ENCODE assay signal across 8 cellular contexts in genomic region chr17:72726936-72727335, GRCh38.
DNase-seq lines count a peak whose midpoint lies in the region; ATAC-seq and TF ChIP-seq lines count a peak whose summit lies in the region.

No MANE protein-coding gene starts in this region.

- H3K27ac ChIP-seq in mesenchymal stem cell (ENCODE audit: low read length, poor library complexity, severe bottlenecking) (peak overlapping the region; percentile 47), osteoblast (ENCODE audit: low read depth, low read length) (no peak overlapping the region)

- no peak overlapping the region for H3K9ac ChIP-seq in mesenchymal stem cell (ENCODE audit: low read length)

- ATAC-seq in GM21381 (IDR thresholded peaks at IDR 0.05; ENCODE audit: unreplicated experiment) (peak; percentile 93), HG03575 (IDR thresholded peaks at IDR 0.05; ENCODE audit: extremely low read depth, insufficient number of reproducible peaks, low FRiP score, unreplicated experiment) (peak; percentile 77)

- H3K23ac ChIP-seq in mesenchymal stem cell (ENCODE audit: low read length in 2 of 2): peak overlapping the region in 1 of 2 experiments; percentile 16

- H3K9me3 ChIP-seq in mesenchymal stem cell (ENCODE audit: control insufficient read depth, low read length): no peaks in the 10 kb centered on the region
- H3K9me3 ChIP-seq in osteoblast (ENCODE audit: low read depth, low read length): no peaks in the 10 kb centered on the region

- H3K4ac ChIP-seq in mesenchymal stem cell (ENCODE audit: low read depth in 1 of 2, low read length in 2 of 2): no peak overlapping the region

- peak overlapping the region; percentile 96 for H3K27ac Mint-ChIP-seq in activated CD4-positive, alpha-beta T cell treated with anti-CD3 and anti-CD28 coated beads, Interleukin-2, amount 10 ng/mL, durations not matched to agents 24 days and 14 days

- H3K79me1 ChIP-seq in mesenchymal stem cell (replicated peaks; ENCODE audit: low read length, poor library complexity, severe bottlenecking): no peaks in the 10 kb centered on the region

- H3K36me3 Mint-ChIP-seq in activated CD4-positive, alpha-beta T cell treated with anti-CD3 and anti-CD28 coated beads, Interleukin-2, amount 10 ng/mL, durations not matched to agents 24 days and 14 days (ENCODE audit: low read depth): peaks cover 2% of the 10 kb centered on the region

- TF ChIP-seq CTCF in osteoblast (IDR thresholded peaks at IDR 0.05; ENCODE audit: extremely low read depth, low read depth, low read length): no peak

- H4K91ac ChIP-seq in mesenchymal stem cell (ENCODE audit: low read length): no peak overlapping the region

- H4K8ac ChIP-seq in mesenchymal stem cell (ENCODE audit: low read length): peak overlapping the region; percentile 73

- H3K36me3 ChIP-seq in mesenchymal stem cell (ENCODE audit: control insufficient read depth in 1 of 2, insufficient read depth in 2 of 2, low read depth in 1 of 2, low read length in 2 of 2) (no peaks in the 10 kb centered on the region), osteoblast (ENCODE audit: insufficient read depth, low read length) (no peaks in the 10 kb centered on the region)

- peaks cover 4% of the 10 kb centered on the region for H4K20me1 ChIP-seq in osteoblast (ENCODE audit: insufficient read depth, low read length)

- H2BK12ac ChIP-seq in mesenchymal stem cell (ENCODE audit: low read length in 2 of 2): no peak overlapping the region

- peak overlapping the region; percentile 84 for H3K4me3 Mint-ChIP-seq in activated CD4-positive, alpha-beta T cell treated with anti-CD3 and anti-CD28 coated beads, Interleukin-2, amount 10 ng/mL, durations not matched to agents 24 days and 14 days

- peak overlapping the region; percentile 39 for H3K4me2 ChIP-seq in mesenchymal stem cell (ENCODE audit: low read length, poor library complexity, severe bottlenecking)
- no peak overlapping the region for H3K4me2 ChIP-seq in osteoblast (ENCODE audit: insufficient read depth, low read length)

- H3K4me1 Mint-ChIP-seq in activated CD4-positive, alpha-beta T cell treated with anti-CD3 and anti-CD28 coated beads, Interleukin-2, amount 10 ng/mL, durations not matched to agents 24 days and 14 days: peaks cover 37% of the 10 kb centered on the region

- H3K4me1 ChIP-seq in mesenchymal stem cell (ENCODE audit: control insufficient read depth, insufficient read depth, low read depth, low read length): peaks cover 7% of the 10 kb centered on the region
- no peaks in the 10 kb centered on the region for H3K4me1 ChIP-seq in osteoblast (ENCODE audit: insufficient read depth, low read length)

- H2BK5ac ChIP-seq in mesenchymal stem cell (ENCODE audit: low read depth, low read length, poor library complexity, severe bottlenecking): no peak overlapping the region

- H2AFZ ChIP-seq in mesenchymal stem cell (ENCODE audit: low read depth, low read length): no peak overlapping the region
- H2AFZ ChIP-seq in osteoblast (ENCODE audit: low read length): no peak overlapping the region

- H3K79me2 ChIP-seq in osteoblast (ENCODE audit: insufficient read depth, low read length): no peaks in the 10 kb centered on the region

- no peak overlapping the region for H2BK15ac ChIP-seq in mesenchymal stem cell (ENCODE audit: low read depth, poor library complexity, severe bottlenecking)

- intact Hi-C loops in activated CD4-positive, alpha-beta T cell treated with anti-CD3 and anti-CD28 coated beads, Interleukin-2, amount 10 ng/mL, durations not matched to agents 24 days and 14 days (cut with micrococcal nuclease): loop anchor here (1.0 to 5.0 kb wide), 8 partner anchors 135 to 506 kb away; partner anchors contain the start of gene SLC39A11
- intact Hi-C loops in posterior cingulate gyrus (cut with DNase I): loop anchor here (1.0 to 10.0 kb wide), 5 partner anchors 260 to 645 kb away; no protein-coding TSS in a partner anchor

- no peaks in the 10 kb centered on the region for H3K9me3 Mint-ChIP-seq in activated CD4-positive, alpha-beta T cell treated with anti-CD3 and anti-CD28 coated beads, Interleukin-2, amount 10 ng/mL, durations not matched to agents 24 days and 14 days

- H3K14ac ChIP-seq in mesenchymal stem cell (ENCODE audit: low read length in 2 of 2): no peak overlapping the region

- peak; percentile 86 for DNase-seq in activated CD4-positive, alpha-beta T cell treated with anti-CD3 and anti-CD28 coated beads, Interleukin-2, amount 10 ng/mL, durations not matched to agents 24 days and 14 days
- DNase-seq in mesenchymal stem cell (peak; percentile 77), NCI-H524 treated with DMSO at 0.1 percent for 48 hours (lab: John Stamatoyannopoulos, UW) (no peak), posterior cingulate gyrus (no peak), osteoblast (ENCODE audit: insufficient read length, low spot score, missing footprints) (no peak)

- no peak overlapping the region for H3K18ac ChIP-seq in mesenchymal stem cell (ENCODE audit: low read depth in 1 of 2, low read length in 2 of 2)

- H3K27me3 Mint-ChIP-seq in activated CD4-positive, alpha-beta T cell treated with anti-CD3 and anti-CD28 coated beads, Interleukin-2, amount 10 ng/mL, durations not matched to agents 24 days and 14 days: no peaks in the 10 kb centered on the region

- H3K27me3 ChIP-seq in mesenchymal stem cell (ENCODE audit: control insufficient read depth in 1 of 2, insufficient read depth in 1 of 2, low read length in 2 of 2): no peaks in the 10 kb centered on the region
- no peaks in the 10 kb centered on the region for H3K27me3 ChIP-seq in osteoblast (ENCODE audit: insufficient read depth, low read length)

- no peak overlapping the region for H2BK120ac ChIP-seq in mesenchymal stem cell (ENCODE audit: low read depth, low read length)

- no peak overlapping the region for H2AK5ac ChIP-seq in mesenchymal stem cell (ENCODE audit: low read length, severe bottlenecking)

- WGBS in mesenchymal stem cell: 27% methylated on average over 9 of the region's 9 CpGs

- H3K4me3 ChIP-seq in GM08714 (ENCODE audit: low read length) (peak overlapping the region; percentile 18; the same call in 1 of the 2 replicates), mesenchymal stem cell (ENCODE audit: insufficient read depth in 1 of 2, low read depth in 1 of 2, low read length in 2 of 2) (no peak overlapping the region), osteoblast (ENCODE audit: insufficient read depth, low read length) (no peak overlapping the region)

Comparison
In these comparisons a context has a peak if more than half of its experiments do, and no peak if none do; other contexts are left out.
1. DNase-seq: peak in activated CD4-positive, alpha-beta T cell treated with anti-CD3 and anti-CD28 coated beads, Interleukin-2, amount 10 ng/mL, durations not matched to agents 24 days and 14 days (single experiment) and mesenchymal stem cell (single experiment); none in NCI-H524 treated with DMSO at 0.1 percent for 48 hours (single experiment), posterior cingulate gyrus (0 of 10) and osteoblast (single experiment).